8 cellular contexts compared by ENCODE assay signal in the genomic region with DNA sequence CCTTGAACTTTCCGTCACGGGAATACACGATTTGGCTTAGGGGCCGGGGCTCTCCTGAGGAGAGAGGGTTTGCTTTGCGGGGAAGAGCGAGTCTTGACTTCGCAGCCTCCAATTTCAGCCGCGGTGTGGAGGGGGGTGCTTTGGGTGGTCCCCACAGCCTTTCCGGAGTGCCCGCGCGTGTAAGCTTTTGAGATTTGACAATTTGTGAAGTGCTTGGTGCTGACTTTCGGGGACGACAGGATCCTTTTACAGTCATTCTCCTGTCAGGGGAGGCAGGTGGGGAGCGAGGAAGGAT. TPM values are rescaled to one million over a fixed set of nuclear protein-coding genes. Genes with fewer than 3 reads are reported as not detected.
DNase-seq lines count a peak whose midpoint lies in the region; ATAC-seq and TF ChIP-seq lines count a peak whose summit lies in the region.

No MANE protein-coding gene starts in this region.

- no peak for TF ChIP-seq POLR2A in gastroesophageal sphincter (IDR thresholded peaks at IDR 0.05)

- H3K27ac ChIP-seq in cardiac muscle cell (peak overlapping the region; percentile 27), gastroesophageal sphincter (peak overlapping the region; percentile 88 to 95 (median 93))

- DNase-seq in cardiac muscle cell (ENCODE audit: low read depth in 1 of 2, low spot score in 1 of 2): no peak
- DNase-seq in left cardiac atrium: no peak
- peak in 2 of 3 experiments; percentile 1 to 2 for DNase-seq in activated CD8-positive, alpha-beta memory T cell treated with anti-CD3 and anti-CD28 coated beads for 48 hours (ENCODE audit: low read depth in 2 of 3, low spot score in 2 of 3)
- DNase-seq in NCI-H2029 (lab: John Stamatoyannopoulos, UW): no peak
- DNase-seq in NAMALWA (ENCODE audit: low spot score): no peak

- peak overlapping the region; percentile 54 for H3K4me3 ChIP-seq in cardiac muscle cell
- H3K4me3 ChIP-seq in gastroesophageal sphincter: peak overlapping the region; percentile 61
- peak overlapping the region; percentile 83 for H3K4me3 ChIP-seq in skeletal muscle satellite cell (ENCODE audit: low read length)

- H3K27me3 ChIP-seq in cardiac muscle cell: no peaks in the 10 kb centered on the region
- no peaks in the 10 kb centered on the region for H3K27me3 ChIP-seq in gastroesophageal sphincter
- H3K27me3 ChIP-seq in skeletal muscle satellite cell (ENCODE audit: control insufficient read depth, insufficient read depth, low read length): no peaks in the 10 kb centered on the region

- peak overlapping the region; percentile 91 for H3K9ac ChIP-seq in skeletal muscle satellite cell (ENCODE audit: low read depth, low read length)

- H3K36me3 ChIP-seq in cardiac muscle cell: no peaks in the 10 kb centered on the region
- H3K36me3 ChIP-seq in gastroesophageal sphincter: no peaks in the 10 kb centered on the region
- no peaks in the 10 kb centered on the region for H3K36me3 ChIP-seq in skeletal muscle satellite cell (ENCODE audit: insufficient read depth, low read length)

- H3K4me1 ChIP-seq in cardiac muscle cell (ENCODE audit: low read depth) (no peaks in the 10 kb centered on the region), gastroesophageal sphincter (peaks cover 0 to 22% (median 0%) of the 10 kb centered on the region in 3 donors), skeletal muscle satellite cell (ENCODE audit: control insufficient read depth, insufficient read depth, low read length) (peaks cover 2% of the 10 kb centered on the region)

- WGBS in gastroesophageal sphincter (ENCODE audit: low coverage in 1 of 2), 2 donors: 60% methylated on average over 5 of the region's 16 CpGs; no CpG with 5 or more reads in 1 of the 2 donors

- intact Hi-C loops in left cardiac atrium (cut with DNase I): no loop called here

- no peak for ATAC-seq in left cardiac atrium
- ATAC-seq in gastroesophageal sphincter: no peak
- no peak for ATAC-seq in HG02571 (IDR thresholded peaks at IDR 0.05; ENCODE audit: unreplicated experiment)

- H3K4me2 ChIP-seq in skeletal muscle satellite cell (ENCODE audit: low read length): peak overlapping the region; percentile 94

- TF ChIP-seq CTCF in cardiac muscle cell (IDR thresholded peaks at IDR 0.05; ENCODE audit: low read depth, low read length) (no peak), gastroesophageal sphincter (IDR thresholded peaks at IDR 0.05) (no peak)

- no peak for TF ChIP-seq EP300 in gastroesophageal sphincter (IDR thresholded peaks at IDR 0.05)

- H3K9me3 ChIP-seq in cardiac muscle cell (ENCODE audit: low read depth): no peaks in the 10 kb centered on the region
- H3K9me3 ChIP-seq in gastroesophageal sphincter: no peaks in the 10 kb centered on the region
- H3K9me3 ChIP-seq in skeletal muscle satellite cell (replicated peaks; ENCODE audit: low read length): no peaks in the 10 kb centered on the region

RNA-seq across cellular contexts. Expression of gene SCML1, which starts 0.4 kb away (rescaled TPM):
- total RNA-seq in cardiac muscle cell (4.5 and 5.4 TPM in 2 replicates), left cardiac atrium (1 to 10 TPM; 6.6 to 8.8 TPM), gastroesophageal sphincter (10 to 100 TPM in 2 of 4 donors, 1 to 10 TPM in 2; 3.4 to 12.4 (median 7.8) TPM)
- 4.4 and 6.5 TPM in 2 replicates for polyA plus RNA-seq in cardiac muscle cell
- 10.3 and 11.2 TPM in 2 replicates for total RNA-seq in skeletal muscle satellite cell (2012; rRNA removed)

Comparison
In these comparisons a context has a peak if more than half of its experiments do, and no peak if none do; other contexts are left out.
1. DNase-seq: peak in activated CD8-positive, alpha-beta memory T cell treated with anti-CD3 and anti-CD28 coated beads for 48 hours (2 of 3); none in cardiac muscle cell (0 of 2), left cardiac atrium (single experiment), NCI-H2029 (single experiment) and NAMALWA (single experiment).
2. Peak in every context shown above with its lines, with median percentiles within 50 percentile points of each other: H3K4me3 ChIP-seq.